9 cellular contexts compared by ENCODE assay signal in the genomic region with DNA sequence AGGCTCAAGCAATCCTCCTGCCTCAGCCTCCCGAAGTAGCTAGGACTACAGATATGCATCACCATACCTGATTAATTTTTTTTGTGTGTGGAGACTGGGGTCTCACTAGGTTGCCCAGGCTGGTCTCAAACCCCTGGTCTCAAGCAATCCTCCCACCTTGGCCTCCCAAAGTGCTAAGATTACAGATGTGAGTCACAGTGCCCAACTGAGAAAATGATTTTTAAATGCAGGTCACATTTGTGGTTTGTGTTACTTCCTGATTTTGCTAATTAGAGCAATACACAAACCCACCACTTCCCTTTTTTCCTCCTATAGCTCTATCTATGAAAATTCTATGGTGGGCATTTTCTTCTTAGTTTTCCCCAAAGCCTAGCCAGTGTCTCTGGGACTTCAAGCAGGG. TPM values are rescaled to one million over a fixed set of nuclear protein-coding genes. Genes with fewer than 3 reads are reported as not detected.
DNase-seq lines count a peak whose midpoint lies in the region; ATAC-seq and TF ChIP-seq lines count a peak whose summit lies in the region.
"Had no signal": no experiment of that assay in that cellular context is flagged by ENCODE, and none has a peak within 500 bp of the region (broad histone marks: within the 10 kb centered on the region; RNA-seq: fewer than 3 reads in every experiment).

No MANE protein-coding gene starts in this region.

- no peak for TF ChIP-seq CTCF in BE2C (IDR thresholded peaks at IDR 0.05; ENCODE audit: low read depth, low read length)

- no peak overlapping the region for H3K4me3 ChIP-seq in naive thymus-derived CD4-positive, alpha-beta T cell (ENCODE audit: low read length)
- H3K4me3 ChIP-seq in BE2C (ENCODE audit: low read depth, low read length) = no peak overlapping the region

- H3K36me3 Mint-ChIP-seq in naive thymus-derived CD4-positive, alpha-beta T cell = peaks cover 0 to 3% (median 0%) of the 10 kb centered on the region in 5 donors

- no peak overlapping the region for H3K4me3 Mint-ChIP-seq in naive thymus-derived CD4-positive, alpha-beta T cell

- H3K9me3 Mint-ChIP-seq in naive thymus-derived CD4-positive, alpha-beta T cell = peaks cover 0 to 2% (median 0%) of the 10 kb centered on the region in 11 donors

- CTCF ChIA-PET in naive thymus-derived CD4-positive, alpha-beta T cell (lab: Charles Lee) = interaction anchor here (1.3 kb wide), 1 partner anchor 9 kb away, joined by 4 read pairs; no protein-coding TSS in a partner anchor

- no peak overlapping the region for H3K27ac ChIP-seq in naive thymus-derived CD4-positive, alpha-beta T cell (ENCODE audit: low read depth, low read length)

- intact Hi-C loops in naive thymus-derived CD4-positive, alpha-beta T cell (cut with micrococcal nuclease) = no loop called here

- ATAC-seq in GM18867 (IDR thresholded peaks at IDR 0.05; ENCODE audit: unreplicated experiment) (peak; percentile 63), HG02610 (IDR thresholded peaks at IDR 0.05; ENCODE audit: unreplicated experiment) (peak; percentile 66), esophagus mucosa (no peak)
- ATAC-seq in naive thymus-derived CD4-positive, alpha-beta T cell = peak; percentile 70

- peaks cover 3 to 6% of the 10 kb centered on the region in 2 donors for H3K4me1 ChIP-seq in naive thymus-derived CD4-positive, alpha-beta T cell (ENCODE audit: control insufficient read depth in 2 of 2, insufficient read depth in 2 of 2, low read length in 2 of 2)
- no peaks in the 10 kb centered on the region for H3K4me1 ChIP-seq in BE2C

- H3K36me3 ChIP-seq in naive thymus-derived CD4-positive, alpha-beta T cell (ENCODE audit: control insufficient read depth in 2 of 3, insufficient read depth in 3 of 3, low read length in 3 of 3) = no peaks in the 10 kb centered on the region
- H3K36me3 ChIP-seq in BE2C = no peaks in the 10 kb centered on the region

- DNase-seq in Kasumi-1 (lab: John Stamatoyannopoulos, UW) (peak; percentile 91 to 95), COR-L47 (lab: John Stamatoyannopoulos, UW) (no peak), midbrain (lab: John Stamatoyannopoulos, UW) (no peak), BE2C (no peak)
- DNase-seq in naive thymus-derived CD4-positive, alpha-beta T cell = no peak
- DNase-seq: EL had no signal

- no peaks in the 10 kb centered on the region for H3K27me3 ChIP-seq in naive thymus-derived CD4-positive, alpha-beta T cell (ENCODE audit: control insufficient read depth in 2 of 2, insufficient read depth in 2 of 2, low read length in 2 of 2)
- H3K27me3 ChIP-seq in BE2C = no peaks in the 10 kb centered on the region

- H3K9me3 ChIP-seq in naive thymus-derived CD4-positive, alpha-beta T cell (ENCODE audit: control insufficient read depth in 2 of 3, low read length in 3 of 3) = no peaks in the 10 kb centered on the region
- H3K9me3 ChIP-seq in BE2C = no peaks in the 10 kb centered on the region

- peaks cover 6 to 32% (median 13%) of the 10 kb centered on the region in 7 donors for H3K4me1 Mint-ChIP-seq in naive thymus-derived CD4-positive, alpha-beta T cell

- H3K27me3 Mint-ChIP-seq in naive thymus-derived CD4-positive, alpha-beta T cell = peaks cover 12 to 29% (median 14%) of the 10 kb centered on the region in 5 donors

- POLR2A ChIA-PET in naive thymus-derived CD4-positive, alpha-beta T cell (lab: Charles Lee) = no interaction called here

- peak overlapping the region in 1 of 9 donors; percentile 27 for H3K27ac Mint-ChIP-seq in naive thymus-derived CD4-positive, alpha-beta T cell

RNA-seq across cellular contexts. Expression of gene TMEM263, which starts 45.5 kb away (rescaled TPM):
- total RNA-seq in naive thymus-derived CD4-positive, alpha-beta T cell = 10 to 100 TPM; 20.0 to 45.5 (median 31.5) TPM
- 10 to 100 TPM; 46.9 to 47.8 TPM for polyA plus RNA-seq in naive thymus-derived CD4-positive, alpha-beta T cell
- 4.3 TPM for total RNA-seq in esophagus mucosa
- polyA plus RNA-seq in BE2C (2012; ENCODE audit: insufficient read depth, insufficient read length, low read depth) = 14.1 TPM

Comparison
In these comparisons a context has a peak if more than half of its experiments do, and no peak if none do; other contexts are left out.
1. DNase-seq: peak in Kasumi-1 (2 of 2); none in naive thymus-derived CD4-positive, alpha-beta T cell (0 of 9), COR-L47 (single experiment), midbrain (single experiment) and BE2C (single experiment).